ENCODE assay signal across 8 cellular contexts in genomic region chr13:114234266-114234644, GRCh38. TPM values are rescaled to one million over a fixed set of nuclear protein-coding genes. Genes with fewer than 3 reads are reported as not detected.
DNase-seq lines count a peak whose midpoint lies in the region; ATAC-seq, FAIRE-seq and TF ChIP-seq lines count a peak whose summit lies in the region.

No MANE protein-coding gene starts in this region.

- in situ Hi-C loops in HepG2 (cut with HindIII; ENCODE audit: extremely low pct_ligation_motif_present, low pct_unique_long_range_greater_than_20kb), result no loop called here

- H3K4me3 ChIP-seq in HepG2 (replicated peaks in 1 of 3; ENCODE audit: insufficient read depth in 1 of 3, low read depth in 2 of 3, low read length in 3 of 3) (no peak overlapping the region; a peak in 1 of 6 replicates), thoracic aorta (peak overlapping the region; percentile 96)

- 50% methylated on average over 4 of the region's 4 CpGs for WGBS in HepG2 (ENCODE audit: low lambda C conversion rate)

- TF ChIP-seq EP300 in HepG2 (IDR thresholded peaks at IDR 0.05; ENCODE audit: low read depth in 2 of 2, low read length in 2 of 2) (no peak), HepG2 (CRISPR knock-in tag; IDR thresholded peaks at IDR 0.05; ENCODE audit: borderline replicate concordance) (no peak)

- H3K27ac ChIP-seq in HepG2 (ENCODE audit: extremely low read length, insufficient read depth, low read length), result no peak overlapping the region
- H3K27ac ChIP-seq in thoracic aorta, result peak overlapping the region in 1 of 2 donors; percentile 72

- peak overlapping the region; percentile 51; the same call in 1 of the 2 replicates for H3K4me2 ChIP-seq in HepG2 (ENCODE audit: low read depth, low read length)

- peaks cover 1% of the 10 kb centered on the region for H3K9me3 Mint-ChIP-seq in activated CD4-positive, alpha-beta T cell treated with anti-CD3 and anti-CD28 coated beads for 36 hours (ENCODE audit: low read depth)
- H3K9me3 Mint-ChIP-seq in activated naive CD8-positive, alpha-beta T cell treated with anti-CD3 and anti-CD28 coated beads, Interleukin-2, amount 50 U/mL, for 24 hours, result peaks cover 3% of the 10 kb centered on the region

- intact Hi-C loops in activated CD4-positive, alpha-beta T cell treated with anti-CD3 and anti-CD28 coated beads for 36 hours (cut with DNase I, micrococcal nuclease), result loop anchor here (1.0 to 2.0 kb wide), 7 partner anchors 47 to 649 kb away; partner anchors contain the start of genes CHAMP1 (in 1 of the 2), TFDP1 (in 1 of the 2) and UPF3A (in 1 of the 2)
- intact Hi-C loops in HepG2 (cut with micrococcal nuclease; ENCODE audit: unreplicated experiment), result no loop called here

- peaks cover 4 to 16% of the 10 kb centered on the region in 2 experiments; a peak in 4 of 5 replicates for H3K27me3 ChIP-seq in HepG2 (ENCODE audit: control insufficient read depth in 1 of 2, insufficient read depth in 2 of 2, low read length in 2 of 2)
- H3K27me3 ChIP-seq in thoracic aorta (replicated peaks; ENCODE audit: insufficient read depth), result no peaks in the 10 kb centered on the region

- H3K36me3 Mint-ChIP-seq in activated CD4-positive, alpha-beta T cell treated with anti-CD3 and anti-CD28 coated beads for 36 hours (ENCODE audit: low read depth), result peaks cover 31% of the 10 kb centered on the region
- H3K36me3 Mint-ChIP-seq in activated naive CD8-positive, alpha-beta T cell treated with anti-CD3 and anti-CD28 coated beads, Interleukin-2, amount 50 U/mL, for 24 hours (ENCODE audit: low read depth), result peaks cover 17% of the 10 kb centered on the region

- H3K4me1 Mint-ChIP-seq in activated CD4-positive, alpha-beta T cell treated with anti-CD3 and anti-CD28 coated beads for 36 hours, result peaks cover 40% of the 10 kb centered on the region
- H3K4me1 Mint-ChIP-seq in activated naive CD8-positive, alpha-beta T cell treated with anti-CD3 and anti-CD28 coated beads, Interleukin-2, amount 50 U/mL, for 24 hours, result peaks cover 42% of the 10 kb centered on the region

- CTCF ChIA-PET in activated CD4-positive, alpha-beta T cell treated with anti-CD3 and anti-CD28 coated beads for 36 hours (lab: Charles Lee), result no interaction called here
- CTCF ChIA-PET in HepG2 (lab: Yijun Ruan, JAX; ENCODE audit: low intra/inter-chr PET ratio, low total read pairs), result no interaction called here

- H3K36me3 ChIP-seq in HepG2 (replicated peaks in 1 of 2; ENCODE audit: control insufficient read depth in 1 of 2, insufficient read depth in 2 of 2, low read length in 2 of 2) (peaks cover 1 to 25% of the 10 kb centered on the region in 2 experiments; a peak in 4 of 5 replicates), thoracic aorta (peaks cover 20% of the 10 kb centered on the region)

- H2AFZ ChIP-seq in HepG2 (ENCODE audit: low read length), result no peak overlapping the region

- no peak for FAIRE-seq in HepG2 (lab: Jason Lieb, UNC)

- no peak overlapping the region for H3K9ac ChIP-seq in HepG2 (ENCODE audit: insufficient read depth, low read depth, low read length)

- H3K4me1 ChIP-seq in HepG2 (ENCODE audit: insufficient read depth, low read length) (0 out of 2 replicates have a peak, but pooled peaks cover 6% of the 10 kb centered on the region), thoracic aorta (ENCODE audit: control insufficient read depth in 1 of 2, low read depth in 2 of 2) (peaks cover 8 to 9% of the 10 kb centered on the region in 2 donors)

- H3K9me3 ChIP-seq in HepG2 (ENCODE audit: low read length) (no peaks in the 10 kb centered on the region), thoracic aorta (no peaks in the 10 kb centered on the region)

- peak overlapping the region; percentile 85 for H3K4me3 Mint-ChIP-seq in activated CD4-positive, alpha-beta T cell treated with anti-CD3 and anti-CD28 coated beads for 36 hours
- H3K4me3 Mint-ChIP-seq in activated naive CD8-positive, alpha-beta T cell treated with anti-CD3 and anti-CD28 coated beads, Interleukin-2, amount 50 U/mL, for 24 hours, result peak overlapping the region; percentile 93

- peaks cover 16% of the 10 kb centered on the region for H3K79me2 ChIP-seq in HepG2 (ENCODE audit: insufficient read depth, low read length)

- H4K20me1 ChIP-seq in HepG2 (ENCODE audit: insufficient read depth, low read length), result no peaks in the 10 kb centered on the region

- POLR2A ChIA-PET in activated CD4-positive, alpha-beta T cell treated with anti-CD3 and anti-CD28 coated beads for 36 hours (lab: Charles Lee), result no interaction called here
- POLR2A ChIA-PET in HepG2 (lab: Yijun Ruan, JAX), result no interaction called here

- no peak for TF ChIP-seq POLR2A in HepG2 (IDR thresholded peaks at IDR 0.05; ENCODE audit: insufficient read depth in 1 of 2, low read depth in 2 of 2, low read length in 2 of 2)

- BruUV-seq in HepG2 (replicated peaks; lab: Mats Ljungman, UMichigan), result no TSS peak

- DNase-seq in activated CD4-positive, alpha-beta T cell treated with anti-CD3 and anti-CD28 coated beads for 36 hours, result no peak
- DNase-seq in activated CD4-positive, alpha-beta T cell treated with anti-CD3 and anti-CD28 coated beads for 4 hours, result no peak
- no peak for DNase-seq in activated naive CD8-positive, alpha-beta T cell treated with anti-CD3 and anti-CD28 coated beads, Interleukin-2, amount 50 U/mL, for 24 hours
- no peak for DNase-seq in HepG2 (ENCODE audit: low spot score)
- no peak for DNase-seq in thoracic aorta (ENCODE audit: low spot score)

- no peak for ATAC-seq in activated CD4-positive, alpha-beta T cell treated with anti-CD3 and anti-CD28 coated beads for 36 hours
- ATAC-seq in activated naive CD8-positive, alpha-beta T cell treated with anti-CD3 and anti-CD28 coated beads, Interleukin-2, amount 50 U/mL, for 24 hours, result no peak
- ATAC-seq in HepG2, result no peak
- no peak for ATAC-seq in thoracic aorta (ENCODE audit: insufficient number of reproducible peaks, low FRiP score, low read depth)
- ATAC-seq in HG02840 (IDR thresholded peaks at IDR 0.05; ENCODE audit: low FRiP score, unreplicated experiment), result no peak
- ATAC-seq in HG02571 (IDR thresholded peaks at IDR 0.05; ENCODE audit: unreplicated experiment), result no peak
- no peak for ATAC-seq in HG02870 (IDR thresholded peaks at IDR 0.05; ENCODE audit: unreplicated experiment)

- no peak for TF ChIP-seq RAD21 in HepG2 (CRISPR knock-in tag; IDR thresholded peaks at IDR 0.05)

- peak overlapping the region; percentile 95 for H3K27ac Mint-ChIP-seq in activated CD4-positive, alpha-beta T cell treated with anti-CD3 and anti-CD28 coated beads for 36 hours
- peak overlapping the region; percentile 62 for H3K27ac Mint-ChIP-seq in activated naive CD8-positive, alpha-beta T cell treated with anti-CD3 and anti-CD28 coated beads, Interleukin-2, amount 50 U/mL, for 24 hours

- TF ChIP-seq CTCF in HepG2 (CRISPR knock-in tag; IDR thresholded peaks at IDR 0.05), result no peak
- TF ChIP-seq CTCF in thoracic aorta (IDR thresholded peaks at IDR 0.05), result no peak

- no peaks in the 10 kb centered on the region for H3K27me3 Mint-ChIP-seq in activated CD4-positive, alpha-beta T cell treated with anti-CD3 and anti-CD28 coated beads for 36 hours
- H3K27me3 Mint-ChIP-seq in activated naive CD8-positive, alpha-beta T cell treated with anti-CD3 and anti-CD28 coated beads, Interleukin-2, amount 50 U/mL, for 24 hours, result peaks cover 4% of the 10 kb centered on the region

RNA-seq across cellular contexts. Expression of gene CDC16, which starts 0.4 kb away (rescaled TPM):
- 10 to 100 TPM; 83.5 to 90.8 TPM for total RNA-seq in activated CD4-positive, alpha-beta T cell treated with anti-CD3 and anti-CD28 coated beads for 36 hours
- 24.2 and 32.7 TPM in 2 replicates for total RNA-seq in HepG2 (2016; rRNA removed; fragmentation: Illumina TruSeq; extraction: Trizol)
- total RNA-seq in HepG2 (2016; cell fraction: cytosol; rRNA removed; fragmentation: Illumina TruSeq; extraction: Trizol; ENCODE audit: low read depth), result 13.4 and 15.9 TPM in 2 replicates
- 23.0 and 31.1 TPM in 2 replicates for total RNA-seq in HepG2 (2016; cell fraction: insoluble cytoplasmic fraction; rRNA removed; fragmentation: Illumina TruSeq; extraction: Trizol)
- 26.3 and 26.5 TPM in 2 replicates for total RNA-seq in HepG2 (2016; cell fraction: membrane; rRNA removed; fragmentation: Illumina TruSeq; extraction: Trizol)
- total RNA-seq in HepG2 (2016; cell fraction: nucleus; rRNA removed; fragmentation: Illumina TruSeq; extraction: Trizol), result 48.0 and 51.8 TPM in 2 replicates
- polyA plus RNA-seq in HepG2 (2011; rRNA removed), result 57.6 and 60.9 TPM in 2 replicates
- 15.5 and 23.3 TPM in 2 replicates for polyA plus RNA-seq in HepG2 (2011; cell fraction: cytosol; rRNA removed)
- polyA plus RNA-seq in HepG2 (2011; cell fraction: nucleus; rRNA removed), result 139 and 159 TPM in 2 replicates
- polyA plus RNA-seq in HepG2 (2012), result 40.8 and 45.8 TPM in 2 replicates
- 14.4 and 17.8 TPM in 2 replicates for polyA plus RNA-seq in HepG2 (2016; cell fraction: cytosol; fragmentation: Illumina TruSeq; extraction: Trizol; ENCODE audit: low read depth)
- polyA plus RNA-seq in HepG2 (2016; cell fraction: insoluble cytoplasmic fraction; fragmentation: Illumina TruSeq; extraction: Trizol; ENCODE audit: low read depth), result 39.2 and 43.6 TPM in 2 replicates
- 25.2 and 27.1 TPM in 2 replicates for polyA plus RNA-seq in HepG2 (2016; cell fraction: membrane; fragmentation: Illumina TruSeq; extraction: Trizol; ENCODE audit: low read depth)
- 76.5 and 78.3 TPM in 2 replicates for polyA plus RNA-seq in HepG2 (2016; cell fraction: nucleus; fragmentation: Illumina TruSeq; extraction: Trizol; ENCODE audit: insufficient read depth, low read depth)
- 22.6 and 39.7 TPM in 2 replicates for polyA minus RNA-seq in HepG2 (2011; rRNA and poly(A)+ RNA removed; ENCODE audit: low replicate concordance)
- 17.0 and 18.2 TPM in 2 replicates for polyA minus RNA-seq in HepG2 (2011; cell fraction: cytosol; rRNA and poly(A)+ RNA removed)
- 132 and 148 TPM in 2 replicates for polyA minus RNA-seq in HepG2 (2011; cell fraction: nucleus; rRNA and poly(A)+ RNA removed)
- total RNA-seq in thoracic aorta, result 10 to 100 TPM; 45.4 to 73.3 TPM

RNA-seq across cellular contexts. Expression of gene UPF3A, which starts 47.1 kb away (rescaled TPM):
- total RNA-seq in activated CD4-positive, alpha-beta T cell treated with anti-CD3 and anti-CD28 coated beads for 36 hours, result 10 to 100 TPM; 41.1 to 43.3 TPM
- total RNA-seq in HepG2 (2016; rRNA removed; fragmentation: Illumina TruSeq; extraction: Trizol) (50.5 and 63.8 TPM in 2 replicates), thoracic aorta (10 to 100 TPM; 25.3 to 32.8 TPM)
- total RNA-seq in HepG2 (2016; cell fraction: cytosol; rRNA removed; fragmentation: Illumina TruSeq; extraction: Trizol; ENCODE audit: low read depth), result 22.0 TPM in 2 replicates
- 53.4 and 65.3 TPM in 2 replicates for total RNA-seq in HepG2 (2016; cell fraction: insoluble cytoplasmic fraction; rRNA removed; fragmentation: Illumina TruSeq; extraction: Trizol)
- total RNA-seq in HepG2 (2016; cell fraction: membrane; rRNA removed; fragmentation: Illumina TruSeq; extraction: Trizol), result 40.3 and 41.6 TPM in 2 replicates
- total RNA-seq in HepG2 (2016; cell fraction: nucleus; rRNA removed; fragmentation: Illumina TruSeq; extraction: Trizol), result 56.7 and 60.9 TPM in 2 replicates
- polyA plus RNA-seq in HepG2 (2011; rRNA removed), result 46.7 and 60.2 TPM in 2 replicates
- 32.6 and 34.3 TPM in 2 replicates for polyA plus RNA-seq in HepG2 (2011; cell fraction: cytosol; rRNA removed)
- polyA plus RNA-seq in HepG2 (2011; cell fraction: nucleus; rRNA removed), result 66.5 and 88.8 TPM in 2 replicates
- 45.1 and 52.0 TPM in 2 replicates for polyA plus RNA-seq in HepG2 (2012)
- polyA plus RNA-seq in HepG2 (2016; cell fraction: cytosol; fragmentation: Illumina TruSeq; extraction: Trizol; ENCODE audit: low read depth), result 26.0 and 27.5 TPM in 2 replicates
- 81.1 and 85.3 TPM in 2 replicates for polyA plus RNA-seq in HepG2 (2016; cell fraction: insoluble cytoplasmic fraction; fragmentation: Illumina TruSeq; extraction: Trizol; ENCODE audit: low read depth)
- polyA plus RNA-seq in HepG2 (2016; cell fraction: membrane; fragmentation: Illumina TruSeq; extraction: Trizol; ENCODE audit: low read depth), result 38.1 and 40.9 TPM in 2 replicates
- 191 TPM in 2 replicates for polyA plus RNA-seq in HepG2 (2016; cell fraction: nucleus; fragmentation: Illumina TruSeq; extraction: Trizol; ENCODE audit: insufficient read depth, low read depth)
- 14.3 and 25.2 TPM in 2 replicates for polyA minus RNA-seq in HepG2 (2011; rRNA and poly(A)+ RNA removed; ENCODE audit: low replicate concordance)
- polyA minus RNA-seq in HepG2 (2011; cell fraction: cytosol; rRNA and poly(A)+ RNA removed), result 10.4 and 12.0 TPM in 2 replicates
- polyA minus RNA-seq in HepG2 (2011; cell fraction: nucleus; rRNA and poly(A)+ RNA removed), result 58.6 and 63.9 TPM in 2 replicates

RNA-seq across cellular contexts. Expression of gene CFAP97D2, which starts 55.2 kb away (rescaled TPM):
- total RNA-seq in activated CD4-positive, alpha-beta T cell treated with anti-CD3 and anti-CD28 coated beads for 36 hours, result not detected
- total RNA-seq in HepG2 (2016; rRNA removed; fragmentation: Illumina TruSeq; extraction: Trizol) (not detected in 2 replicates), thoracic aorta (not detected)
- not detected in 2 replicates for total RNA-seq in HepG2 (2016; cell fraction: cytosol; rRNA removed; fragmentation: Illumina TruSeq; extraction: Trizol; ENCODE audit: low read depth)
- not detected in 2 replicates for total RNA-seq in HepG2 (2016; cell fraction: insoluble cytoplasmic fraction; rRNA removed; fragmentation: Illumina TruSeq; extraction: Trizol)
- total RNA-seq in HepG2 (2016; cell fraction: membrane; rRNA removed; fragmentation: Illumina TruSeq; extraction: Trizol), result not detected in 2 replicates
- total RNA-seq in HepG2 (2016; cell fraction: nucleus; rRNA removed; fragmentation: Illumina TruSeq; extraction: Trizol), result not detected in 2 replicates
- polyA plus RNA-seq in HepG2 (2011; rRNA removed), result not detected in 2 replicates
- polyA plus RNA-seq in HepG2 (2011; cell fraction: cytosol; rRNA removed), result not detected in 2 replicates
- not detected in 2 replicates for polyA plus RNA-seq in HepG2 (2011; cell fraction: nucleus; rRNA removed)
- not detected in 2 replicates for polyA plus RNA-seq in HepG2 (2012)
- polyA plus RNA-seq in HepG2 (2016; cell fraction: cytosol; fragmentation: Illumina TruSeq; extraction: Trizol; ENCODE audit: low read depth), result not detected in 2 replicates
- not detected in 2 replicates for polyA plus RNA-seq in HepG2 (2016; cell fraction: insoluble cytoplasmic fraction; fragmentation: Illumina TruSeq; extraction: Trizol; ENCODE audit: low read depth)
- polyA plus RNA-seq in HepG2 (2016; cell fraction: membrane; fragmentation: Illumina TruSeq; extraction: Trizol; ENCODE audit: low read depth), result not detected in 2 replicates
- polyA plus RNA-seq in HepG2 (2016; cell fraction: nucleus; fragmentation: Illumina TruSeq; extraction: Trizol; ENCODE audit: insufficient read depth, low read depth), result not detected in 2 replicates
- not detected in 2 replicates for polyA minus RNA-seq in HepG2 (2011; rRNA and poly(A)+ RNA removed; ENCODE audit: low replicate concordance)
- polyA minus RNA-seq in HepG2 (2011; cell fraction: cytosol; rRNA and poly(A)+ RNA removed), result not detected in 2 replicates
- polyA minus RNA-seq in HepG2 (2011; cell fraction: nucleus; rRNA and poly(A)+ RNA removed), result not detected in 2 replicates
